8 cellular contexts compared by ENCODE assay signal in genomic region chr17:78879679-78880186, GRCh38. TPM values are rescaled to one million over a fixed set of nuclear protein-coding genes. Genes with fewer than 3 reads are reported as not detected.
DNase-seq lines count a peak whose midpoint lies in the region; ATAC-seq, FAIRE-seq and TF ChIP-seq lines count a peak whose summit lies in the region.

No MANE protein-coding gene starts in this region.

- no peaks in the 10 kb centered on the region for H3K9me3 ChIP-seq in duodenal mucosa (ENCODE audit: control insufficient read depth in 1 of 2, low read length in 2 of 2)

- H3K4me3 Mint-ChIP-seq in T-cell (peak overlapping the region; percentile 61 to 71 (median 64)), nephron (peak overlapping the region; percentile 36 to 69 (median 55))

- peaks cover 31 to 46% of the 10 kb centered on the region in 2 donors for H3K4me1 ChIP-seq in duodenal mucosa (ENCODE audit: control insufficient read depth in 1 of 2, insufficient read depth in 2 of 2, low read length in 2 of 2)

- H3K4me1 Mint-ChIP-seq in T-cell, result peaks cover 26 to 38% (median 27%) of the 10 kb centered on the region in 3 donors
- H3K4me1 Mint-ChIP-seq in nephron, result peaks cover 75% of the 10 kb centered on the region

- H3K27ac Mint-ChIP-seq in T-cell (peak overlapping the region; percentile 74), nephron (peak overlapping the region; percentile 86 to 98 (median 97))

- H3K4me3 ChIP-seq in duodenal mucosa (ENCODE audit: low read depth in 1 of 2, low read length in 2 of 2), result no peak overlapping the region

- peak overlapping the region; percentile 38 to 39 for H3K9ac ChIP-seq in duodenal mucosa (ENCODE audit: low read depth in 1 of 2, low read length in 2 of 2)

- H3K27me3 Mint-ChIP-seq in T-cell (peaks cover 0 to 19% of the 10 kb centered on the region in 2 donors), nephron (ENCODE audit: low read depth) (peaks cover 3% of the 10 kb centered on the region)

- CTCF ChIA-PET in T-cell (lab: Charles Lee), result no interaction called here
- CTCF ChIA-PET in HEK293T (lab: Yijun Ruan, JAX), result no interaction called here

- H3K27me3 ChIP-seq in duodenal mucosa (ENCODE audit: control insufficient read depth in 1 of 2, insufficient read depth in 2 of 2, low read length in 2 of 2), result no peaks in the 10 kb centered on the region

- no peak for TF ChIP-seq CTCF in nephron (IDR thresholded peaks at IDR 0.05; ENCODE audit: unreplicated experiment in 3 of 3)

- H3K27ac ChIP-seq in duodenal mucosa (ENCODE audit: low read depth, low read length), result peak overlapping the region; percentile 84

- FAIRE-seq in GM19239 (lab: Jason Lieb, UNC), result no peak

- peak; percentile 49 to 74 (median 51) for ATAC-seq in T-cell (replicated peaks in 1 of 4)
- ATAC-seq in GM18867 (IDR thresholded peaks at IDR 0.05; ENCODE audit: unreplicated experiment), result no peak

- H3K36me3 Mint-ChIP-seq in T-cell, result no peaks in the 10 kb centered on the region
- H3K36me3 Mint-ChIP-seq in nephron (ENCODE audit: low read depth), result peaks cover 4% of the 10 kb centered on the region

- H3K9me3 Mint-ChIP-seq in T-cell (no peaks in the 10 kb centered on the region), nephron (no peaks in the 10 kb centered on the region)

- peak; percentile 83 for DNase-seq in CD1c-positive myeloid dendritic cell (ENCODE audit: extremely low spot score)
- peak in 23 of 34 experiments; percentile 8 to 54 (median 22) for DNase-seq in T-cell
- DNase-seq in HEK293T (ENCODE audit: extremely low spot score), result no peak
- no peak for DNase-seq in GM19239 (ENCODE audit: insufficient read length, low spot score)
- DNase-seq in NCI-H510A (lab: John Stamatoyannopoulos, UW), result no peak

- H3K36me3 ChIP-seq in duodenal mucosa (ENCODE audit: control insufficient read depth in 1 of 2, insufficient read depth in 2 of 2, low read length in 2 of 2), result no peaks in the 10 kb centered on the region

- POLR2A ChIA-PET in T-cell (lab: Charles Lee) (no interaction called here), HEK293T (lab: Yijun Ruan, JAX) (no interaction called here)

TF ChIP-seq in HEK293T, 16 proteins besides CTCF, POLR2A, EP300 and RAD21:
- TF ChIP-seq FOXA1 (IDR thresholded peaks at IDR 0.05), result no peak
- TF ChIP-seq ELF4 (IDR thresholded peaks at IDR 0.05), result no peak
- TF ChIP-seq L3MBTL2 (conservative IDR thresholded peaks at IDR 0.05), result no peak
- no peak for TF ChIP-seq SUZ12 (IDR thresholded peaks at IDR 0.05)
- no peak for TF ChIP-seq BHLHE40 (IDR thresholded peaks at IDR 0.05; ENCODE audit: borderline replicate concordance)
- no peak for TF ChIP-seq TARDBP (IDR thresholded peaks at IDR 0.05)
- no peak for TF ChIP-seq CTBP1 (IDR thresholded peaks at IDR 0.05; ENCODE audit: borderline replicate concordance)
- no peak for TF ChIP-seq HDGF (IDR thresholded peaks at IDR 0.05; ENCODE audit: borderline replicate concordance)
- TF ChIP-seq FOXM1 (IDR thresholded peaks at IDR 0.05; ENCODE audit: borderline replicate concordance), result no peak
- no peak for TF ChIP-seq LEF1 (IDR thresholded peaks at IDR 0.05; ENCODE audit: borderline replicate concordance)
- no peak for TF ChIP-seq PKNOX1 (IDR thresholded peaks at IDR 0.05)
- TF ChIP-seq ARNT (IDR thresholded peaks at IDR 0.05), result no peak
- TF ChIP-seq ZNF384 (IDR thresholded peaks at IDR 0.05), result no peak
- TF ChIP-seq FOXK2 (IDR thresholded peaks at IDR 0.05), result no peak
- TF ChIP-seq NFRKB (IDR thresholded peaks at IDR 0.05), result no peak
- TF ChIP-seq SP1 (IDR thresholded peaks at IDR 0.05), result no peak

RNA-seq across cellular contexts. Expression of gene CEP295NL, which starts 23.3 kb away (rescaled TPM):
- total RNA-seq in T-cell, result 1 to 10 TPM in 2 of 5 donors, under 1 TPM in 3; 0.28 to 3.1 (median 0.41) TPM

RNA-seq across cellular contexts. Expression of gene USP36, which starts 39.1 kb away (rescaled TPM):
- 100 to 1,000 TPM; 132 to 487 (median 143) TPM for total RNA-seq in T-cell

RNA-seq across cellular contexts. Expression of gene TIMP2, which starts 45.5 kb away (rescaled TPM):
- total RNA-seq in T-cell, result 1 to 10 TPM; 5.1 to 6.7 (median 6.5) TPM

Comparison
In these comparisons a context has a peak if more than half of its experiments do, and no peak if none do; other contexts are left out.
1. DNase-seq: peak in CD1c-positive myeloid dendritic cell (single experiment) and T-cell (23 of 34); none in HEK293T (single experiment), GM19239 (single experiment) and NCI-H510A (single experiment).